8 cellular contexts compared by ENCODE assay signal in genomic region chr15:74461847-74462511, GRCh38. TPM values are rescaled to one million over a fixed set of nuclear protein-coding genes. Genes with fewer than 3 reads are reported as not detected.
DNase-seq lines count a peak whose midpoint lies in the region; ATAC-seq, FAIRE-seq and TF ChIP-seq lines count a peak whose summit lies in the region.

No MANE protein-coding gene starts in this region.

- H3K4me3 ChIP-seq in HL-60 (replicated peaks; ENCODE audit: insufficient read depth, low read length) (peak overlapping the region; percentile 91), lower lobe of right lung (peak overlapping the region; percentile 70)

- DNase-seq in ACHN: peak; percentile 12
- no peak for DNase-seq in HL-60 (ENCODE audit: low read depth in 1 of 2, low spot score in 1 of 2)
- no peak for DNase-seq in lower lobe of right lung
- DNase-seq in GM19239 (ENCODE audit: insufficient read length, low spot score): no peak

- H3K4me1 ChIP-seq in lower lobe of right lung: peaks cover 20% of the 10 kb centered on the region

- H3K27ac ChIP-seq in HL-60 (replicated peaks) (peak overlapping the region; percentile 77), angular gyrus (ENCODE audit: low read depth, low read length) (peak overlapping the region; percentile 29), lower lobe of right lung (peak overlapping the region; percentile 83)

- intact Hi-C loops in lower lobe of right lung (cut with DNase I): no loop called here

- no peak for ATAC-seq in lower lobe of right lung
- ATAC-seq in HG02763 (IDR thresholded peaks at IDR 0.05; ENCODE audit: unreplicated experiment): no peak
- ATAC-seq in HG03097 (IDR thresholded peaks at IDR 0.05; ENCODE audit: low FRiP score, unreplicated experiment): no peak
- ATAC-seq in GM21786 (IDR thresholded peaks at IDR 0.05; ENCODE audit: unreplicated experiment): no peak

- H3K27me3 ChIP-seq in HL-60 (ENCODE audit: insufficient read depth, poor library complexity, severe bottlenecking): no peaks in the 10 kb centered on the region
- H3K27me3 ChIP-seq in lower lobe of right lung (ENCODE audit: low read depth): no peaks in the 10 kb centered on the region

- TF ChIP-seq CTCF in HL-60 (IDR thresholded peaks at IDR 0.05; ENCODE audit: insufficient read depth, low read length): no peak
- no peak for TF ChIP-seq CTCF in lower lobe of right lung (IDR thresholded peaks at IDR 0.05)

- in situ Hi-C loops in ACHN (cut with HindIII; ENCODE audit: low pct_ligation_motif_present, low pct_unique_long_range_greater_than_20kb, low sequenced_read_pairs): no loop called here

- FAIRE-seq in GM19239 (lab: Jason Lieb, UNC): no peak

- no peaks in the 10 kb centered on the region for H3K9me3 ChIP-seq in lower lobe of right lung

- peaks cover 12% of the 10 kb centered on the region for H3K36me3 ChIP-seq in lower lobe of right lung

RNA-seq across cellular contexts. Expression of gene UBL7, which starts 1.0 kb away (rescaled TPM):
- 40.2 TPM for total RNA-seq in lower lobe of right lung

RNA-seq across cellular contexts. Expression of gene SEMA7A, which starts 28.2 kb away (rescaled TPM):
- 4.6 TPM for total RNA-seq in lower lobe of right lung

Comparison
In these comparisons a context has a peak if more than half of its experiments do, and no peak if none do; other contexts are left out.
1. H3K27ac ChIP-seq: peak in every context shown above with its lines; median percentile 83 in lower lobe of right lung; 77 in HL-60; 29 in angular gyrus.